Comparison of ENCODE assay signal across 8 cellular contexts in genomic region chr12:105235299-105235746, GRCh38. TPM values are rescaled to one million over a fixed set of nuclear protein-coding genes. Genes with fewer than 3 reads are reported as not detected.
DNase-seq lines count a peak whose midpoint lies in the region; ATAC-seq and TF ChIP-seq lines count a peak whose summit lies in the region.

No MANE protein-coding gene starts in this region.

- ATAC-seq in activated T-helper 17 cell treated with anti-CD3 and anti-CD28 coated beads, Interleukin-2, amount 50 U/mL, for 72 hours (replicated peaks), result peak; percentile 51
- ATAC-seq in heart left ventricle (no peak), HG03457 (IDR thresholded peaks at IDR 0.05; ENCODE audit: unreplicated experiment) (no peak)

- H3K9me3 Mint-ChIP-seq in activated T-helper 17 cell treated with anti-CD3 and anti-CD28 coated beads, Interleukin-2, amount 50 U/mL, for 72 hours, result no peaks in the 10 kb centered on the region

- DNase-seq in HT-29 (ENCODE audit: low spot score) (peak; percentile 51), heart left ventricle (no peak), retinal pigment epithelial cell (ENCODE audit: low read depth) (no peak), activated gamma-delta T cell (lab: John Stamatoyannopoulos, UW) (no peak)
- no peak for DNase-seq in activated CD4-positive, CD25-positive, alpha-beta regulatory T cell (lab: John Stamatoyannopoulos, UW)

- H3K27ac Mint-ChIP-seq in activated T-helper 17 cell treated with anti-CD3 and anti-CD28 coated beads, Interleukin-2, amount 50 U/mL, for 72 hours, result peak overlapping the region; percentile 88

- intact Hi-C loops in heart left ventricle (cut with DNase I), result no loop called here

- peaks cover 16% of the 10 kb centered on the region for H3K36me3 Mint-ChIP-seq in activated T-helper 17 cell treated with anti-CD3 and anti-CD28 coated beads, Interleukin-2, amount 50 U/mL, for 72 hours (ENCODE audit: low read depth)

- peaks cover 26% of the 10 kb centered on the region for H3K4me1 Mint-ChIP-seq in activated T-helper 17 cell treated with anti-CD3 and anti-CD28 coated beads, Interleukin-2, amount 50 U/mL, for 72 hours

- H3K4me3 Mint-ChIP-seq in activated T-helper 17 cell treated with anti-CD3 and anti-CD28 coated beads, Interleukin-2, amount 50 U/mL, for 72 hours, result peak overlapping the region; percentile 93

- no peaks in the 10 kb centered on the region for H3K27me3 Mint-ChIP-seq in activated T-helper 17 cell treated with anti-CD3 and anti-CD28 coated beads, Interleukin-2, amount 50 U/mL, for 72 hours

- 0 to 1% (median 1%) methylated on average over 8 to 12 of the region's 12 CpGs for WGBS in heart left ventricle, 4 donors

- H3K27ac ChIP-seq in heart left ventricle, result peak overlapping the region; percentile 76 to 98 (median 96)

- no peak for TF ChIP-seq CTCF in GM12875 (IDR thresholded peaks at IDR 0.05; ENCODE audit: borderline replicate concordance, insufficient read depth, low read depth, low read length)
- no peak for TF ChIP-seq CTCF in heart left ventricle (IDR thresholded peaks at IDR 0.05)
- no peak for TF ChIP-seq CTCF in retinal pigment epithelial cell (conservative IDR thresholded peaks at IDR 0.05; ENCODE audit: low read depth, low read length)

- no peaks in the 10 kb centered on the region for H3K27me3 ChIP-seq in heart left ventricle

- H3K4me1 ChIP-seq in heart left ventricle, result peaks cover 9 to 59% (median 41%) of the 10 kb centered on the region in 12 donors

- H3K4me3 ChIP-seq in GM12875 (ENCODE audit: low read depth, low read length) (peak overlapping the region; percentile 97), heart left ventricle (peak overlapping the region; percentile 68 to 98 (median 88)), retinal pigment epithelial cell (ENCODE audit: low read length) (peak overlapping the region; percentile 72)

- TF ChIP-seq POLR2A in heart left ventricle (IDR thresholded peaks at IDR 0.05), result no peak

- H3K9me3 ChIP-seq in heart left ventricle, result no peaks in the 10 kb centered on the region

- peaks cover 0 to 25% (median 0%) of the 10 kb centered on the region in 9 donors for H3K36me3 ChIP-seq in heart left ventricle

RNA-seq across cellular contexts. Expression of gene APPL2, which starts 0.7 kb away (rescaled TPM):
- 10.3 and 13.3 TPM in 2 replicates for total RNA-seq in HT-29 (2014; rRNA removed; shearing (Covaris generic))
- 10 to 100 TPM; 16.7 to 23.5 TPM for total RNA-seq in activated T-helper 17 cell treated with anti-CD3 and anti-CD28 coated beads, Interleukin-2, amount 50 U/mL, for 72 hours
- 10 to 100 TPM; 14.1 to 36.7 (median 17.1) TPM for total RNA-seq in heart left ventricle
- polyA plus RNA-seq in heart left ventricle, result 10 to 100 TPM in 1 of 2 donors, 1 to 10 TPM in 1; 7.7 to 12.5 TPM
